ENCODE assay signal across 10 cellular contexts in the genomic region with DNA sequence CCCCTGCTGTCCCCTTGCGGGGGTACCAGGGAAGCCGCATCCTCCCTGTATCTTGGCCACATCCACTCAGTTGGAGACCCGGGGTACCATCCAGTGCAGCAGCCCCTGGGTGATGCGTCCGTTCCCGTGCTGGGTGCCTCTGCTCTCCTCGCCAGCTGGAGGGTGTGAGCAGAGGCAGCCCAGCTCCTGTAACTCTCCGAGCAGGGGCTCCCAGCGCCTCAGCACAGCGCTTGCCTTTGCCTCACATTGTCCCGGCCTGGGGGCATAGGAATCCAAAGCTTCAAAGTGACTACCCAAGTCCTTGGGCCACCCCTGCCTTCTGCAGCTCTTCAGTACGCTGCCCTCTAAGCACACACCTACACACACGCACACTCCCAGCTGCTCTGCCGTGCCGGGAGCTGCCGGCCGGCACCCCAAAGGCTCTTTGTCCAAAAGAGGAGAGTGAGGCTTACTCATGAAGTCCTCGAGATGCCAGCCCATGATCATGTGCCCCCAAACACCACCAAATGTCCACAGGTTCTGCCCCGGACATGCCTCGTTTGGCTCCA. TPM values are rescaled to one million over a fixed set of nuclear protein-coding genes. Genes with fewer than 3 reads are reported as not detected.
DNase-seq lines count a peak whose midpoint lies in the region; ATAC-seq and TF ChIP-seq lines count a peak whose summit lies in the region.
"Had no signal": no experiment of that assay in that cellular context is flagged by ENCODE, and none has a peak within 500 bp of the region (broad histone marks: within the 10 kb centered on the region; RNA-seq: fewer than 3 reads in every experiment).

No MANE protein-coding gene starts in this region.

- no peaks in the 10 kb centered on the region for H3K9me3 ChIP-seq in Peyer's patch
- no peaks in the 10 kb centered on the region for H3K9me3 ChIP-seq in gastroesophageal sphincter

- H3K27me3 ChIP-seq in Peyer's patch (no peaks in the 10 kb centered on the region), gastroesophageal sphincter (no peaks in the 10 kb centered on the region)

- peak; percentile 10 for TF ChIP-seq CTCF in AG09309 (IDR thresholded peaks at IDR 0.05; ENCODE audit: control insufficient read depth, insufficient read depth, low read depth, low read length, missing control alignments)
- no peak for TF ChIP-seq CTCF in Peyer's patch (IDR thresholded peaks at IDR 0.05)
- TF ChIP-seq CTCF in gastroesophageal sphincter (IDR thresholded peaks at IDR 0.05) = peak in 1 of 4 experiments; percentile 3
- TF ChIP-seq CTCF in neural crest cell (conservative IDR thresholded peaks at IDR 0.05) = no peak

- in situ Hi-C loops in ACHN (cut with HindIII; ENCODE audit: low pct_ligation_motif_present, low pct_unique_long_range_greater_than_20kb, low sequenced_read_pairs) = no loop called here

- H3K9me3 Mint-ChIP-seq in neural crest cell = no peaks in the 10 kb centered on the region
- H3K9me3 Mint-ChIP-seq: natural killer cell treated with Interleukin-12 subunit alpha and Interleukin-12 subunit beta and Interleukin-15 and Interleukin-18, amount 100 ng/mL, for 72 hours had no signal

- no peak for TF ChIP-seq EP300 in gastroesophageal sphincter (IDR thresholded peaks at IDR 0.05)

- H3K27ac ChIP-seq in Peyer's patch (peak overlapping the region; percentile 59 to 91 (median 83)), gastroesophageal sphincter (peak overlapping the region; percentile 67 to 93 (median 90))

- H3K4me1 ChIP-seq in Peyer's patch (peaks cover 0 to 14% (median 0%) of the 10 kb centered on the region in 4 donors), gastroesophageal sphincter (peaks cover 6 to 82% (median 27%) of the 10 kb centered on the region in 3 donors)

- H3K36me3 ChIP-seq in Peyer's patch (peaks cover 0 to 16% (median 0%) of the 10 kb centered on the region in 3 donors), gastroesophageal sphincter (no peaks in the 10 kb centered on the region)

- no peak for ATAC-seq in gastroesophageal sphincter
- ATAC-seq in GM18498 (IDR thresholded peaks at IDR 0.05; ENCODE audit: unreplicated experiment) = no peak

- TF ChIP-seq POLR2A in Peyer's patch (IDR thresholded peaks at IDR 0.05) = no peak
- no peak for TF ChIP-seq POLR2A in gastroesophageal sphincter (IDR thresholded peaks at IDR 0.05)

- peak overlapping the region; percentile 92 for H3K27ac Mint-ChIP-seq in neural crest cell (ENCODE audit: unreplicated experiment)
- H3K27ac Mint-ChIP-seq: natural killer cell treated with Interleukin-12 subunit alpha and Interleukin-12 subunit beta and Interleukin-15 and Interleukin-18, amount 100 ng/mL, for 72 hours had no signal

- H3K4me3 ChIP-seq in AG09309 (ENCODE audit: control insufficient read depth, low read depth, low read length) (peak overlapping the region; percentile 63), Peyer's patch (peak overlapping the region; percentile 32 to 58 (median 42)), gastroesophageal sphincter (peak overlapping the region; percentile 50 to 68)

- H3K4me3 Mint-ChIP-seq in neural crest cell = peak overlapping the region; percentile 92
- H3K4me3 Mint-ChIP-seq: natural killer cell treated with Interleukin-12 subunit alpha and Interleukin-12 subunit beta and Interleukin-15 and Interleukin-18, amount 100 ng/mL, for 72 hours had no signal

- no peak for DNase-seq in AG09309 (ENCODE audit: low read depth)
- no peak for DNase-seq in Peyer's patch
- DNase-seq in neural crest cell (ENCODE audit: low read depth, low spot score) = peak; percentile 6
- DNase-seq in ACHN = no peak
- no peak for DNase-seq in activated CD8-positive, alpha-beta memory T cell treated with anti-CD3 and anti-CD28 coated beads, Interleukin-2, amount 50 U/mL, for 4 hours
- DNase-seq in cerebellum (ENCODE audit: low spot score) = no peak
- DNase-seq: NCI-H774 had no signal

- H3K27me3 Mint-ChIP-seq in neural crest cell (ENCODE audit: low read depth) = peaks cover 3% of the 10 kb centered on the region

- peaks cover 58% of the 10 kb centered on the region for H3K4me1 Mint-ChIP-seq in neural crest cell

- no peaks in the 10 kb centered on the region for H3K36me3 Mint-ChIP-seq in neural crest cell (ENCODE audit: low read depth)
- H3K36me3 Mint-ChIP-seq: natural killer cell treated with Interleukin-12 subunit alpha and Interleukin-12 subunit beta and Interleukin-15 and Interleukin-18, amount 100 ng/mL, for 72 hours had no signal

- WGBS in gastroesophageal sphincter (ENCODE audit: low coverage in 1 of 2), 2 donors = 6% methylated on average over 6 of the region's 20 CpGs; no CpG with 5 or more reads in 1 of the 2 donors

RNA-seq across cellular contexts. Expression of gene ANGPTL2, which starts 0.7 kb away (rescaled TPM):
- 10 to 100 TPM in 3 of 4 donors, 1 to 10 TPM in 1; 2.8 to 14.0 (median 11.3) TPM for total RNA-seq in Peyer's patch
- 10 to 100 TPM; 36.5 to 52.5 (median 50.8) TPM for total RNA-seq in gastroesophageal sphincter
- total RNA-seq in neural crest cell = 17.9 and 19.2 TPM in 2 replicates
- total RNA-seq in cerebellum = 8.5 TPM
- total RNA-seq: natural killer cell treated with Interleukin-12 subunit alpha and Interleukin-12 subunit beta and Interleukin-15 and Interleukin-18, amount 100 ng/mL, for 72 hours had no signal
